ENCODE assay signal across 11 cellular contexts in the genomic region with DNA sequence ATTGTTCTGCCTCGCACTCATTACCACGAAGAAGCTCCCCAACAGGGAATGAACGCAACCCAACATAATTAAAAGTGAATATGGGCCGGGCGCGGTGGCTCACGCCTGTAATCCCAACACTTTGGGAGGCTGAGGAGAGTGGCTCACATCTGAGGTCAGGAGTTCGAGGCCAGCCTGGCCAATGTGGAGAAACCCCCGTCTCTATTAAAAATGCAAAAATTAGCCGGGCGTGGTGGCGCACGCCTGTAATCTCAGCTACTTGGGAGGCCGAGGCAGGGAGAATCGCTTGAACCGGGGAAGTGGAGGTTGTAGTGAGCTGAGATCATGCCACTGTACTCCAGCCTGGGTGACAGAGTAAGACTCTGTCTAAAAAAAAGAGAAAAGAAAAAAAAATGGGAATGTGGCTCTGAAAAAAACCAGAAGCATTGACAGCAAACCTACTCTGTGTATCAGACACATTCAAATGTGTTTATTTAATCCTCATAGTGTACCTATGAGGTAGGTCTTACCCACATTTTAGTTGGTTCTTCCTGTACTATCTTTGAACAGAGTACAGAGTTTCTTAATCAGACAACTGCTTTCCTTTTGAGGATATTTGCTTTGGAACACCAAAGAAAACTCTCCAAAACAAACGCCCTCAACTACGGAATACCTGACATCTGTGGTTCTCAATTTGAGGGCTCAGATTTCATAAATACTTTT.
A peak's percentile ranks its signal among the peaks of the same experiment; 100 is the strongest.
DNase-seq lines count a peak whose midpoint lies in the region; ATAC-seq, FAIRE-seq and TF ChIP-seq lines count a peak whose summit lies in the region.
"Had no signal": no experiment of that assay in that cellular context is flagged by ENCODE, and none has a peak within 500 bp of the region (broad histone marks: within the 10 kb centered on the region; RNA-seq: fewer than 3 reads in every experiment).

No MANE protein-coding gene starts in this region.

- no peaks in the 10 kb centered on the region for H3K27me3 ChIP-seq in adrenal gland

- CTCF ChIA-PET in HEK293 (lab: Yijun Ruan, JAX), result interaction anchor here (0.6 to 2.0 kb wide), 5 partner anchors 21 to 606 kb away, joined by 3 to 9 read pairs (median 3); no protein-coding TSS in a partner anchor

- intact Hi-C loops in adrenal gland (cut with DNase I) (no loop called here), kidney (cut with DNase I) (no loop called here)

- peak in 1 of 7 donors; percentile 26 for DNase-seq in adrenal gland
- DNase-seq in kidney, result no peak
- no peak for DNase-seq in substantia nigra (lab: John Stamatoyannopoulos, UW)
- DNase-seq in stimulated activated CD4-positive, alpha-beta T cell treated with anti-CD3 and anti-CD28 coated beads, Interleukin-4, amount 100 ng/mL, for 4 hours, result no peak
- DNase-seq in NCI-H2081 treated with DMSO at 0.1 percent for 48 hours (lab: John Stamatoyannopoulos, UW), result no peak
- no peak for DNase-seq in NCI-H146 treated with DMSO at 0.1 percent for 48 hours (lab: John Stamatoyannopoulos, UW; ENCODE audit: unreplicated experiment)
- DNase-seq: NCI-H524 treated with DMSO at 0.1 percent for 48 hours; stimulated activated naive CD4-positive, alpha-beta T cell treated with Interleukin-2 at 50 U/mL for 16 hours had no signal

- POLR2A ChIA-PET in HEK293 (lab: Yijun Ruan, JAX), result no interaction called here

- no peak for ATAC-seq in GM18909 (IDR thresholded peaks at IDR 0.05; ENCODE audit: poor library complexity, unreplicated experiment)

- WGBS in adrenal gland, 4 donors, result 91 to 98% (median 95%) methylated on average over 18 of the region's 18 CpGs

- no peak for FAIRE-seq in kidney (lab: Jason Lieb, UNC)
- FAIRE-seq: endometrium had no signal

- peak overlapping the region; percentile 98 to 100 for H3K9ac ChIP-seq in kidney (ENCODE audit: low read length in 2 of 2)

- no peak for TF ChIP-seq POLR2A in adrenal gland (IDR thresholded peaks at IDR 0.05)

- H3K27ac ChIP-seq in HEK293 (ENCODE audit: extremely low read depth, low read depth, low read length), result peak overlapping the region; percentile 91
- peak overlapping the region; percentile 87 to 99 (median 97) for H3K27ac ChIP-seq in adrenal gland
- H3K27ac ChIP-seq in kidney (ENCODE audit: low read depth in 2 of 2, low read length in 2 of 2), result peak overlapping the region; percentile 98 to 100
- peak overlapping the region; percentile 98 for H3K27ac ChIP-seq in substantia nigra (ENCODE audit: low read depth, low read length, poor library complexity, severe bottlenecking)

- peaks cover 2% of the 10 kb centered on the region for H3K4me1 ChIP-seq in HEK293 (ENCODE audit: control insufficient read depth, insufficient read depth, low read length)
- H3K4me1 ChIP-seq in adrenal gland (replicated peaks in 1 of 2), result peaks cover 32 to 34% of the 10 kb centered on the region in 2 donors
- peaks cover 17 to 19% of the 10 kb centered on the region in 2 donors for H3K4me1 ChIP-seq in kidney (ENCODE audit: control insufficient read depth in 1 of 2, insufficient read depth in 1 of 2, low read depth in 1 of 2, low read length in 2 of 2)

- TF ChIP-seq CTCF in HEK293 (tag by site-specific recombination; IDR thresholded peaks at IDR 0.05) (no peak), adrenal gland (IDR thresholded peaks at IDR 0.05) (no peak), kidney (IDR thresholded peaks at IDR 0.05; ENCODE audit: borderline replicate concordance, extremely low read depth, insufficient read depth) (no peak)

- no peaks in the 10 kb centered on the region for H3K36me3 ChIP-seq in HEK293 (ENCODE audit: control insufficient read depth in 2 of 2, insufficient read depth in 1 of 2, low read length in 2 of 2)
- no peaks in the 10 kb centered on the region for H3K36me3 ChIP-seq in adrenal gland (replicated peaks in 1 of 2)
- no peaks in the 10 kb centered on the region for H3K36me3 ChIP-seq in kidney (ENCODE audit: control insufficient read depth in 1 of 2, insufficient read depth in 2 of 2, low read length in 2 of 2)

- H3K4me3 ChIP-seq in HEK293 (ENCODE audit: low read depth, low read length), result no peak overlapping the region
- H3K4me3 ChIP-seq in adrenal gland, result peak overlapping the region in 1 of 4 donors; percentile 51
- H3K4me3 ChIP-seq in kidney (ENCODE audit: low read length in 2 of 2), result peak overlapping the region; percentile 73 to 88

- H3K9me3 ChIP-seq in HEK293 (ENCODE audit: control insufficient read depth, insufficient read depth, low read depth, low read length) (no peaks in the 10 kb centered on the region), adrenal gland (replicated peaks in 1 of 3) (no peaks in the 10 kb centered on the region), kidney (ENCODE audit: control insufficient read depth in 1 of 2, low read length in 2 of 2) (no peaks in the 10 kb centered on the region)

TF ChIP-seq in HEK293, 187 proteins besides CTCF, POLR2A, EP300 and RAD21:
- TF ChIP-seq ZNF274 (IDR thresholded peaks at IDR 0.05; ENCODE audit: low read length), result no peak
- no peak for TF ChIP-seq ZNF274 (tag by site-specific recombination; IDR thresholded peaks at IDR 0.05; ENCODE audit: borderline replicate concordance)
- TF ChIP-seq, protein P1, sequence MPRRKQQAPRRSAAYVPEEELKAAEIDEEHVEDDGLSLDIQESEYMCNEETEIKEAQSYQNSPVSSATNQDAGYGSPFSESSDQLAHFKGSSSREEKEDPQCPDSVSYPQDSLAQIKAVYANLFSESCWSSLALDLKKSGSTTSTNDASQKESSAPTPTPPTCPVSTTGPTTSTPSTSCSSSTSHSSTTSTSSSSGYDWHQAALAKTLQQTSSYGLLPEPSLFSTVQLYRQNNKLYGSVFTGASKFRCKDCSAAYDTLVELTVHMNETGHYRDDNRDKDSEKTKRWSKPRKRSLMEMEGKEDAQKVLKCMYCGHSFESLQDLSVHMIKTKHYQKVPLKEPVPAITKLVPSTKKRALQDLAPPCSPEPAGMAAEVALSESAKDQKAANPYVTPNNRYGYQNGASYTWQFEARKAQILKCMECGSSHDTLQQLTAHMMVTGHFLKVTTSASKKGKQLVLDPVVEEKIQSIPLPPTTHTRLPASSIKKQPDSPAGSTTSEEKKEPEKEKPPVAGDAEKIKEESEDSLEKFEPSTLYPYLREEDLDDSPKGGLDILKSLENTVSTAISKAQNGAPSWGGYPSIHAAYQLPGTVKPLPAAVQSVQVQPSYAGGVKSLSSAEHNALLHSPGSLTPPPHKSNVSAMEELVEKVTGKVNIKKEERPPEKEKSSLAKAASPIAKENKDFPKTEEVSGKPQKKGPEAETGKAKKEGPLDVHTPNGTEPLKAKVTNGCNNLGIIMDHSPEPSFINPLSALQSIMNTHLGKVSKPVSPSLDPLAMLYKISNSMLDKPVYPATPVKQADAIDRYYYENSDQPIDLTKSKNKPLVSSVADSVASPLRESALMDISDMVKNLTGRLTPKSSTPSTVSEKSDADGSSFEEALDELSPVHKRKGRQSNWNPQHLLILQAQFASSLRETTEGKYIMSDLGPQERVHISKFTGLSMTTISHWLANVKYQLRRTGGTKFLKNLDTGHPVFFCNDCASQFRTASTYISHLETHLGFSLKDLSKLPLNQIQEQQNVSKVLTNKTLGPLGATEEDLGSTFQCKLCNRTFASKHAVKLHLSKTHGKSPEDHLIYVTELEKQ (tag by site-specific recombination; IDR thresholded peaks at IDR 0.05; ENCODE audit: borderline replicate concordance), result no peak
- no peak for TF ChIP-seq ZNF843 (tag by site-specific recombination; IDR thresholded peaks at IDR 0.05)
- TF ChIP-seq, protein P2, sequence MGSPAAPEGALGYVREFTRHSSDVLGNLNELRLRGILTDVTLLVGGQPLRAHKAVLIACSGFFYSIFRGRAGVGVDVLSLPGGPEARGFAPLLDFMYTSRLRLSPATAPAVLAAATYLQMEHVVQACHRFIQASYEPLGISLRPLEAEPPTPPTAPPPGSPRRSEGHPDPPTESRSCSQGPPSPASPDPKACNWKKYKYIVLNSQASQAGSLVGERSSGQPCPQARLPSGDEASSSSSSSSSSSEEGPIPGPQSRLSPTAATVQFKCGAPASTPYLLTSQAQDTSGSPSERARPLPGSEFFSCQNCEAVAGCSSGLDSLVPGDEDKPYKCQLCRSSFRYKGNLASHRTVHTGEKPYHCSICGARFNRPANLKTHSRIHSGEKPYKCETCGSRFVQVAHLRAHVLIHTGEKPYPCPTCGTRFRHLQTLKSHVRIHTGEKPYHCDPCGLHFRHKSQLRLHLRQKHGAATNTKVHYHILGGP (tag by site-specific recombination; IDR thresholded peaks at IDR 0.05), result no peak
